Comparison of ENCODE assay signal across 8 cellular contexts in the genomic region with DNA sequence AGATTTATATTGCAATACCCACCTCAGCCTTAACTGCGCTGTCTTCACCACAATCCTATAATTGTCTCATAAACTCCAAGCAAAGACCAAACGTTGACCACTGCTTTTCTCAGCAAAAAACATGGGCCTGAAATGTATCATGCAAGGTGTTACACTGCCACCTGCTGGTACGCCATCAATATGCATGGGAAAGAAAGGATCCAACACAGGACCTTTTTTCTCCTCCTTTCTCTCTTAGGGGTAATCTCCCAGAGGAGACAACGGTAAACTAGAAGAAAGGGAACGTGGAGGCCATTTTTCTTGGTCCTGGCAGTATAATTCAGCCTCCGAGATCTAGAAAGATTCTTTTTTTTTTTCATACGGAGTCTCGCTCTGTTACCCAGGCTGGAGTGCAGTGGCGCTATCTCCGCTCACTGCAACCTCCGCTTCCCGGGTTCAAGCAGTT.
A peak's percentile ranks its signal among the peaks of the same experiment; 100 is the strongest.
DNase-seq lines count a peak whose midpoint lies in the region; ATAC-seq and TF ChIP-seq lines count a peak whose summit lies in the region.

No MANE protein-coding gene starts in this region.

- DNase-seq in AG20443 (ENCODE audit: low spot score) (peak; percentile 71), NCI-H748 (lab: John Stamatoyannopoulos, UW; ENCODE audit: unreplicated experiment) (peak; percentile 64), dermis microvascular lymphatic vessel endothelial cell (ENCODE audit: low read depth in 2 of 2) (peak; percentile 73 to 82), lower lobe of right lung (peak; percentile 76)
- DNase-seq in activated CD4-positive, alpha-beta T cell treated with anti-CD3 and anti-CD28 coated beads, Interleukin-2, amount 50 U/mL, for 24 hours (ENCODE audit: low read depth in 1 of 2, low spot score in 1 of 2) = peak; percentile 67 to 84
- DNase-seq in stimulated activated CD8-positive, alpha-beta memory T cell treated with anti-CD3 and anti-CD28 coated beads, Interleukin-12 subunit alpha, Interleukin-12 subunit beta, amount 100 ng/mL, for 4 hours (ENCODE audit: low read depth) = peak; percentile 46

- H3K27ac ChIP-seq in lower lobe of right lung = no peak overlapping the region

- ATAC-seq in GM19043 (IDR thresholded peaks at IDR 0.05; ENCODE audit: low read depth, unreplicated experiment) (peak; percentile 76), HG03520 (IDR thresholded peaks at IDR 0.05; ENCODE audit: unreplicated experiment) (peak; percentile 86), lower lobe of right lung (peak; percentile 85 to 94)

- intact Hi-C loops in lower lobe of right lung (cut with DNase I) = loop anchor here (5.0 kb wide), 1 partner anchor 130 kb away; no protein-coding TSS in a partner anchor

- H3K36me3 ChIP-seq in lower lobe of right lung = no peaks in the 10 kb centered on the region

- H3K9me3 ChIP-seq in lower lobe of right lung = no peaks in the 10 kb centered on the region

- peak; percentile 93 for TF ChIP-seq CTCF in lower lobe of right lung (IDR thresholded peaks at IDR 0.05)

- no peaks in the 10 kb centered on the region for H3K27me3 ChIP-seq in lower lobe of right lung (ENCODE audit: low read depth)

- H3K4me1 ChIP-seq in lower lobe of right lung = no peaks in the 10 kb centered on the region

- H3K4me3 ChIP-seq in lower lobe of right lung = no peak overlapping the region
